ENCODE assay signal across 12 cellular contexts in the genomic region with DNA sequence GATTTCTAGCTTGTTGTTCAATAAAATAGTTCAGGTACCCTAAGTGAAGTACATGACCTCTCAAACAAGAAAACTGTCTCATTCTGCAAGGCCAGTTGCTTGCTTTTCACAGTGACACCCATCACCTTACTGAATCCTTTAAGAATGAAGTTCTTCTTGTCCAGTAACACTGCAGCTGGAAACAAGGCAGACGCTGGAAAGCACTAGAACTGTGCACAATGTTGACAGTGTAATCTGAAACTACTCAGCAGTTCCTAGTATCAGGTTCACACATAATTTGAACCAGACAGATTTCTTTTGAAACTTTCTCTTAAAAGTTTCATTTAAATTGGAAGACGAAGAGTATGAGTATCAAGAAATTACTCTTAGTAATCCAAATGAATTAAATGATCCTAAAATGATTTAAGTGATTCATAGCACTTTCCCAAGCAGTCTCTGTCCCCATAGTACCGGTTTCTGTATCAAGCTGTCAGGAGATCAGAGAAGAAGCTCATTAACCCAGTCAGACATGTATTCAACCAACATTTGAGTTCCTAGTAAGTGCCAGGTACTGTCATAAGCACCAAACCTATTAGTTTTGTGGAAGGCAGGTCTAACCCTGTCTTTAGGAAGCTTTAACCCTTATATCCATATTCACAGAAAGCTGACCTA.
DNase-seq lines count a peak whose midpoint lies in the region; FAIRE-seq and TF ChIP-seq lines count a peak whose summit lies in the region.
"Had no signal": no experiment of that assay in that cellular context is flagged by ENCODE, and none has a peak within 500 bp of the region (broad histone marks: within the 10 kb centered on the region; RNA-seq: fewer than 3 reads in every experiment).

No MANE protein-coding gene starts in this region.

- DNase-seq in H9 = no peak
- DNase-seq in NCI-H510A (lab: John Stamatoyannopoulos, UW) = peak; percentile 35
- DNase-seq in progenitor cell of endocrine pancreas (ENCODE audit: low spot score, unreplicated experiment) = no peak
- DNase-seq in NCI-H774 (lab: John Stamatoyannopoulos, UW) = no peak
- no peak for DNase-seq in HuH-7 (ENCODE audit: low spot score)
- no peak for DNase-seq in NCI-H128 (lab: John Stamatoyannopoulos, UW; ENCODE audit: unreplicated experiment)
- DNase-seq in effector memory CD4-positive, alpha-beta T cell = no peak
- DNase-seq: spleen, T-cell had no signal

- no CpG with 5 or more reads among the region's 3 CpGs for WGBS in H9 (ENCODE audit: extremely low coverage, insufficient read length, low lambda C conversion rate)

- no peak overlapping the region for H3K27ac ChIP-seq in H9 (ENCODE audit: insufficient read length, low read depth, low read length)
- no peak overlapping the region for H3K27ac ChIP-seq in effector memory CD4-positive, alpha-beta T cell (ENCODE audit: insufficient read depth, low read length, poor library complexity, severe bottlenecking)
- H3K27ac ChIP-seq: coronary artery, spleen had no signal

- no peak overlapping the region for H2AK5ac ChIP-seq in H9 (ENCODE audit: insufficient read length, low read length)

- no peaks in the 10 kb centered on the region for H3K36me3 ChIP-seq in effector memory CD4-positive, alpha-beta T cell (ENCODE audit: control insufficient read depth, insufficient read depth, low read length)
- H3K36me3 ChIP-seq: spleen had no signal

- no peaks in the 10 kb centered on the region for H3K9me3 Mint-ChIP-seq in H9
- peaks cover 4% of the 10 kb centered on the region for H3K9me3 Mint-ChIP-seq in progenitor cell of endocrine pancreas (ENCODE audit: low read depth)
- H3K9me3 Mint-ChIP-seq: stimulated activated naive CD8-positive, alpha-beta T cell treated with anti-CD3 and anti-CD28 coated beads, Interleukin-15, Interleukin-2, amounts not matched to agents 100 ng/mL and 50 ng/mL, for 24 hours; T-cell had no signal

- H2AFZ ChIP-seq in H9 (ENCODE audit: low read length) = no peak overlapping the region

- no peak overlapping the region for H3K4ac ChIP-seq in H9 (ENCODE audit: low read depth, low read length)

- peaks cover 10% of the 10 kb centered on the region for H3K27me3 Mint-ChIP-seq in H9 (ENCODE audit: low read depth)
- H3K27me3 Mint-ChIP-seq in progenitor cell of endocrine pancreas = no peaks in the 10 kb centered on the region

- H2BK15ac ChIP-seq in H9 (ENCODE audit: low read depth, low read length) = no peak overlapping the region

- no peak overlapping the region for H3K9ac ChIP-seq in H9 (ENCODE audit: extremely low read depth, insufficient read length, low read length)

- no peak overlapping the region for H3K4me2 ChIP-seq in H9 (ENCODE audit: insufficient read depth, insufficient read length, low read length)

- no peaks in the 10 kb centered on the region for H3K23me2 ChIP-seq in H9 (ENCODE audit: insufficient read length, low read depth, low read length, poor library complexity, severe bottlenecking)

- no peak overlapping the region for H2BK12ac ChIP-seq in H9 (ENCODE audit: insufficient read length, low read depth, low read length)

- H3K23ac ChIP-seq in H9 (ENCODE audit: insufficient read length, low read depth, low read length) = no peak overlapping the region

- H4K8ac ChIP-seq in H9 (replicated peaks; ENCODE audit: insufficient read length, low read depth, low read length) = no peak overlapping the region

- H2BK20ac ChIP-seq in H9 (ENCODE audit: low read depth, low read length, poor library complexity, severe bottlenecking) = no peak overlapping the region

- H4K5ac ChIP-seq in H9 (ENCODE audit: insufficient read length, low read depth, low read length) = no peak overlapping the region

- no peak overlapping the region for H3K4me3 Mint-ChIP-seq in H9
- no peak overlapping the region for H3K4me3 Mint-ChIP-seq in progenitor cell of endocrine pancreas (ENCODE audit: low read depth)
- H3K4me3 Mint-ChIP-seq: stimulated activated naive CD8-positive, alpha-beta T cell treated with anti-CD3 and anti-CD28 coated beads, Interleukin-15, Interleukin-2, amounts not matched to agents 100 ng/mL and 50 ng/mL, for 24 hours; T-cell had no signal

- H3K18ac ChIP-seq in H9 (ENCODE audit: insufficient read length, low read depth, low read length) = no peak overlapping the region

- TF ChIP-seq CTCF in H9 (conservative IDR thresholded peaks at IDR 0.05) (no peak), progenitor cell of endocrine pancreas (IDR thresholded peaks at IDR 0.05; ENCODE audit: unreplicated experiment) (no peak)

- no peak overlapping the region for H4K91ac ChIP-seq in H9 (ENCODE audit: insufficient read length, low read depth, low read length)

- H3K27me3 ChIP-seq in H9 (ENCODE audit: insufficient read depth, low read length) = no peaks in the 10 kb centered on the region
- H3K27me3 ChIP-seq in effector memory CD4-positive, alpha-beta T cell (replicated peaks; ENCODE audit: control insufficient read depth, insufficient read depth, low read length, poor library complexity, severe bottlenecking) = no peaks in the 10 kb centered on the region
- H3K27me3 ChIP-seq: spleen had no signal

- H3K14ac ChIP-seq in H9 (ENCODE audit: insufficient read depth, low read length) = no peak overlapping the region

- no peaks in the 10 kb centered on the region for H3K9me3 ChIP-seq in H9 (ENCODE audit: control insufficient read depth, low read depth, low read length)
- H3K9me3 ChIP-seq in effector memory CD4-positive, alpha-beta T cell (ENCODE audit: control insufficient read depth, low read length) = no peaks in the 10 kb centered on the region
- H3K9me3 ChIP-seq: spleen had no signal

- peak; percentile 80 for FAIRE-seq in endometrium (lab: Jason Lieb, UNC)

- no peak overlapping the region for H2BK5ac ChIP-seq in H9 (ENCODE audit: insufficient read length, low read length)

- peak overlapping the region; percentile 23 for H2BK120ac ChIP-seq in H9 (ENCODE audit: low read depth, low read length, poor library complexity, severe bottlenecking)

- H3K36me3 Mint-ChIP-seq in H9 (ENCODE audit: insufficient read depth in 1 of 3, low read depth in 3 of 3) (no peaks in the 10 kb centered on the region), progenitor cell of endocrine pancreas (ENCODE audit: insufficient read depth) (no peaks in the 10 kb centered on the region)
- H3K36me3 Mint-ChIP-seq: T-cell had no signal

- no peak overlapping the region for H3T11ph ChIP-seq in H9 (ENCODE audit: low read length)

- peaks cover 19 to 22% of the 10 kb centered on the region in 2 experiments for H3K4me1 Mint-ChIP-seq in H9
- peaks cover 49% of the 10 kb centered on the region for H3K4me1 Mint-ChIP-seq in progenitor cell of endocrine pancreas (ENCODE audit: low read depth)
- H3K4me1 Mint-ChIP-seq: T-cell had no signal

- peaks cover 7% of the 10 kb centered on the region; the same call in 1 of the 2 replicates for H3K4me1 ChIP-seq in H9 (ENCODE audit: insufficient read depth, low read length)
- H3K4me1 ChIP-seq in effector memory CD4-positive, alpha-beta T cell (ENCODE audit: control insufficient read depth, insufficient read depth, low read length, poor library complexity, severe bottlenecking) = no peaks in the 10 kb centered on the region

- no peaks in the 10 kb centered on the region for H3K79me2 ChIP-seq in H9 (ENCODE audit: insufficient read depth, low read length)

- H3K27ac Mint-ChIP-seq in H9 (no peak overlapping the region), progenitor cell of endocrine pancreas (peak overlapping the region; percentile 9)
- H3K27ac Mint-ChIP-seq: stimulated activated naive CD8-positive, alpha-beta T cell treated with anti-CD3 and anti-CD28 coated beads, Interleukin-15, Interleukin-2, amounts not matched to agents 100 ng/mL and 50 ng/mL, for 24 hours; T-cell had no signal

- no peak overlapping the region for H3K4me3 ChIP-seq in effector memory CD4-positive, alpha-beta T cell (ENCODE audit: insufficient read depth, low read depth, low read length, poor library complexity, severe bottlenecking)
- H3K4me3 ChIP-seq: coronary artery, spleen had no signal

- no peaks in the 10 kb centered on the region for H4K20me1 ChIP-seq in H9 (ENCODE audit: control insufficient read depth, insufficient read depth, insufficient read length)

- H3K56ac ChIP-seq in H9 (ENCODE audit: insufficient read length, low read depth, low read length) = no peak overlapping the region

- H3K79me1 ChIP-seq in H9 (ENCODE audit: insufficient read depth, low read depth, low read length, poor library complexity, severe bottlenecking) = no peaks in the 10 kb centered on the region
